ENCODE assay signal across 8 cellular contexts in the genomic region with DNA sequence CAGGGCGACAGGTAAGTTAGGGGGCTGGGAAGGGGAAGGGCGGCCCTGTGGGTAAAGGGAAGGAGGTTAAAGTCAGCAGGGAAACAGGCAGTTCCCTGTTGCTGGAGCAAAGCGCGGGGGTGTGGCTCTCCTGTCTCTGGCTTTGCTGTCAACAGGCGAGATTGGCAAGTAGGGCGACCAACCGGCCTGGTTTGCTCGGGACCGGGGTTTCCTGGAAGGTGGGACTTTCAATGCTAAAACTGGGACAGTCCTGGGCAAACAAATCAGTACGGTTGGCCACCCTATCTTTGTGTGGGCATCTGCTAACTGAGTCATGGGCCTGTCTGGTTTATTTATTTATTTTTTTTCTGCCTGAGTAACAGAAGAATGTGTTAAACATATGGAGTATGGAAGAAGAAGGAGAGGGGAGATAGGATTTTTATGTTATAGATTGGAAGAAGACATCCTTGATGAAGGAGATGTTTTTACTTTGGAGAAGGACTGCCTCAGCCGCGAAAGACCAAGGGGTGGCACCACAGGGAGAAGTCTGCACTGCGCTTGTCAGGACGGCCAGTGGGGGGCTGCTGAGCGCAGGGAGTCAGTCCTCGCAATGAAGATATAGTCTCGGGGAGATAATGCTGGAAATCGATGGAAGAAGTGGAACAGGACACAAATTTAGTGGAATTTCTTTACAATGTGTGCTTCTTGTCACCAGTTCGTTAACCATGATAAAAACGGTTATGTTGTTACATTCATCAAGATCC.
DNase-seq lines count a peak whose midpoint lies in the region; ATAC-seq and TF ChIP-seq lines count a peak whose summit lies in the region.

No MANE protein-coding gene starts in this region.

- in situ Hi-C loops in astrocyte of the spinal cord (cut with HindIII; ENCODE audit: low sequenced_read_pairs): no loop called here

- DNase-seq in COLO668 (lab: John Stamatoyannopoulos, UW; ENCODE audit: unreplicated experiment) (peak; percentile 28), RWPE2 (ENCODE audit: low spot score) (peak; percentile 96), astrocyte of the spinal cord (ENCODE audit: low read depth, low spot score) (peak; percentile 77), hippocampal formation (lab: John Stamatoyannopoulos, UW) (peak; percentile 38 to 59), putamen (ENCODE audit: low spot score) (peak; percentile 27)
- no peak for DNase-seq in stimulated activated naive CD4-positive, alpha-beta T cell treated with Interleukin-2 at 50 U/mL for 16 hours (lab: John Stamatoyannopoulos, UW)

- peak overlapping the region; percentile 52 for H3K27ac ChIP-seq in RWPE2 (ENCODE audit: poor library complexity, severe bottlenecking)

- H3K4me3 ChIP-seq in RWPE2 (ENCODE audit: severe bottlenecking) (peak overlapping the region; percentile 18), astrocyte of the spinal cord (ENCODE audit: low read depth, low read length) (no peak overlapping the region)

- H3K36me3 ChIP-seq in RWPE2 (ENCODE audit: low read depth): no peaks in the 10 kb centered on the region; the same call in 1 of the 2 replicates

- peak; percentile 70 for ATAC-seq in GM19397 (IDR thresholded peaks at IDR 0.05; ENCODE audit: unreplicated experiment)
- peak; percentile 77 for ATAC-seq in HG03457 (IDR thresholded peaks at IDR 0.05; ENCODE audit: unreplicated experiment)
- peak; percentile 92 for ATAC-seq in RWPE2 (ENCODE audit: low read depth)

- no peaks in the 10 kb centered on the region for H3K27me3 ChIP-seq in RWPE2 (ENCODE audit: insufficient read depth, poor library complexity, severe bottlenecking)

- no peaks in the 10 kb centered on the region for H3K9me3 ChIP-seq in RWPE2 (ENCODE audit: severe bottlenecking)

- peaks cover 17% of the 10 kb centered on the region for H3K4me1 ChIP-seq in RWPE2 (ENCODE audit: insufficient read depth, poor library complexity, severe bottlenecking)

- TF ChIP-seq CTCF in RWPE2 (IDR thresholded peaks at IDR 0.05; ENCODE audit: poor library complexity, severe bottlenecking) (peak; percentile 73), astrocyte of the spinal cord (IDR thresholded peaks at IDR 0.05; ENCODE audit: low read depth, low read length) (peak; percentile 87)
